15 cellular contexts compared by ENCODE assay signal in genomic region chr12:93122569-93123091, GRCh38.
A peak's percentile ranks its signal among the peaks of the same experiment; 100 is the strongest.
DNase-seq lines count a peak whose midpoint lies in the region; ATAC-seq and TF ChIP-seq lines count a peak whose summit lies in the region.
"Had no signal": no experiment of that assay in that cellular context is flagged by ENCODE, and none has a peak within 500 bp of the region (broad histone marks: within the 10 kb centered on the region; RNA-seq: fewer than 3 reads in every experiment).

No MANE protein-coding gene starts in this region.

- H3K36me3 ChIP-seq in breast epithelium, result no peaks in the 10 kb centered on the region
- H3K36me3 ChIP-seq: left ventricle myocardium inferior had no signal

- no peak for ATAC-seq in HG03432 (IDR thresholded peaks at IDR 0.05; ENCODE audit: unreplicated experiment)
- ATAC-seq: stimulated activated naive CD8-positive, alpha-beta T cell treated with anti-CD3 and anti-CD28 coated beads, Interleukin-15, Interleukin-2, amounts not matched to agents 100 U/mL and 50 U/mL, for 24 hours had no signal

- DNase-seq in HPDE6-E6E7 (ENCODE audit: extremely low spot score) (peak; percentile 92), breast epithelium (ENCODE audit: low spot score in 2 of 2) (peak in 1 of 2 donors; percentile 84), left kidney (ENCODE audit: low read depth, low spot score) (peak; percentile 76), renal cortical epithelial cell (ENCODE audit: low read depth) (peak; percentile 97), NCI-H2029 (lab: John Stamatoyannopoulos, UW) (no peak), posterior vena cava (ENCODE audit: low spot score) (no peak), DMS 273 treated with DMSO at 0.1 percent for 48 hours (lab: John Stamatoyannopoulos, UW) (no peak)
- DNase-seq: C1 segment of cervical spinal cord; GDM1; left ventricle myocardium inferior; posterior cingulate gyrus; RPMI8226; stimulated activated CD4-positive, alpha-beta T cell treated with anti-CD3 and anti-CD28 coated beads, Interleukin-2, amount 100 ng/mL, for 48 hours; stimulated activated naive CD8-positive, alpha-beta T cell treated with anti-CD3 and anti-CD28 coated beads, Interleukin-15, Interleukin-2, amounts not matched to agents 100 U/mL and 50 U/mL, for 24 hours had no signal

- H3K27ac ChIP-seq in breast epithelium, result peak overlapping the region; percentile 60 to 66
- H3K27ac ChIP-seq: left ventricle myocardium inferior had no signal

- TF ChIP-seq CTCF in breast epithelium (IDR thresholded peaks at IDR 0.05), result no peak

- intact Hi-C loops in breast epithelium (cut with DNase I; ENCODE audit: low total_unique reads) (no loop called here), posterior vena cava (cut with DNase I) (no loop called here)

- H3K4me1 ChIP-seq in breast epithelium, result no peaks in the 10 kb centered on the region

- H3K9me3 ChIP-seq in breast epithelium, result no peaks in the 10 kb centered on the region
- H3K9me3 ChIP-seq: left ventricle myocardium inferior had no signal

- H3K4me3 ChIP-seq in breast epithelium, result no peak overlapping the region
- H3K4me3 ChIP-seq: left ventricle myocardium inferior had no signal

- no peaks in the 10 kb centered on the region for H3K27me3 ChIP-seq in breast epithelium

- TF ChIP-seq POLR2A in breast epithelium (IDR thresholded peaks at IDR 0.05), result no peak

Comparison
In these comparisons a context has a peak if more than half of its experiments do, and no peak if none do; other contexts are left out.
1. DNase-seq: peak in HPDE6-E6E7 (single experiment), left kidney (single experiment) and renal cortical epithelial cell (single experiment); none in NCI-H2029 (single experiment), posterior vena cava (single experiment) and DMS 273 treated with DMSO at 0.1 percent for 48 hours (single experiment).